Comparison of ENCODE assay signal across 9 cellular contexts in genomic region chr6:30813623-30814136, GRCh38.
DNase-seq lines count a peak whose midpoint lies in the region; ATAC-seq and TF ChIP-seq lines count a peak whose summit lies in the region.
"Had no signal": no experiment of that assay in that cellular context is flagged by ENCODE, and none has a peak within 500 bp of the region (broad histone marks: within the 10 kb centered on the region; RNA-seq: fewer than 3 reads in every experiment).

No MANE protein-coding gene starts in this region.

- peak overlapping the region; percentile 90 for H3K27ac Mint-ChIP-seq in activated CD8-positive, alpha-beta memory T cell treated with anti-CD3 and anti-CD28 coated beads, Interleukin-2, amount 10 ng/mL, durations not matched to agents 7 days and 5 days

- H3K27me3 Mint-ChIP-seq in activated CD8-positive, alpha-beta memory T cell treated with anti-CD3 and anti-CD28 coated beads, Interleukin-2, amount 10 ng/mL, durations not matched to agents 7 days and 5 days: no peaks in the 10 kb centered on the region

- peak; percentile 7 for ATAC-seq in activated CD8-positive, alpha-beta memory T cell treated with anti-CD3 and anti-CD28 coated beads, Interleukin-2, amount 10 ng/mL, durations not matched to agents 7 days and 5 days
- no peak for ATAC-seq in GM21737 (IDR thresholded peaks at IDR 0.05; ENCODE audit: unreplicated experiment)
- ATAC-seq in HG03108 (IDR thresholded peaks at IDR 0.05; ENCODE audit: unreplicated experiment): no peak

- peak overlapping the region; percentile 84 for H3K27ac ChIP-seq in RWPE1
- H3K27ac ChIP-seq in epithelial cell of prostate: peak overlapping the region; percentile 100
- peak overlapping the region in 16 of 21 experiments; percentile 5 to 82 (median 50) for H3K27ac ChIP-seq in skin epidermis

- CTCF ChIA-PET in activated CD8-positive, alpha-beta memory T cell treated with anti-CD3 and anti-CD28 coated beads, Interleukin-2, amount 10 ng/mL, durations not matched to agents 7 days and 5 days (lab: Charles Lee): interaction anchor here (1.1 to 2.5 kb wide), 4 partner anchors 16 to 257 kb away, joined by 3 to 10 read pairs (median 4); no protein-coding TSS in a partner anchor
- CTCF ChIA-PET in RWPE1 (lab: Yijun Ruan, JAX): interaction anchor here (0.9 kb wide), 1 partner anchor 257 kb away, joined by 4 read pairs; no protein-coding TSS in a partner anchor

- H3K4me3 ChIP-seq in skin epidermis: no peak overlapping the region

- peaks cover 68% of the 10 kb centered on the region for H3K4me1 Mint-ChIP-seq in activated CD8-positive, alpha-beta memory T cell treated with anti-CD3 and anti-CD28 coated beads, Interleukin-2, amount 10 ng/mL, durations not matched to agents 7 days and 5 days

- POLR2A ChIA-PET in RWPE1 (lab: Yijun Ruan, JAX; ENCODE audit: low non-redundant PET): no interaction called here

- TF ChIP-seq CTCF in RWPE1 (conservative IDR thresholded peaks at IDR 0.05; ENCODE audit: low read depth): no peak

- peaks cover 4% of the 10 kb centered on the region for H3K9me3 Mint-ChIP-seq in activated CD8-positive, alpha-beta memory T cell treated with anti-CD3 and anti-CD28 coated beads, Interleukin-2, amount 10 ng/mL, durations not matched to agents 7 days and 5 days (ENCODE audit: low read depth)

- no peak overlapping the region for H3K4me3 Mint-ChIP-seq in activated CD8-positive, alpha-beta memory T cell treated with anti-CD3 and anti-CD28 coated beads, Interleukin-2, amount 10 ng/mL, durations not matched to agents 7 days and 5 days

- DNase-seq in activated CD8-positive, alpha-beta memory T cell treated with anti-CD3 and anti-CD28 coated beads, Interleukin-2, amount 10 ng/mL, durations not matched to agents 7 days and 5 days: no peak
- no peak for DNase-seq in activated CD8-positive, alpha-beta memory T cell treated with anti-CD3 and anti-CD28 coated beads, Interleukin-2, amount 50 U/mL, for 4 hours
- no peak for DNase-seq in RWPE1 (ENCODE audit: low spot score)
- DNase-seq in epithelial cell of prostate (ENCODE audit: low read depth, low spot score): no peak
- DNase-seq in GOT3 (lab: John Stamatoyannopoulos, UW): no peak
- DNase-seq: NCI-H1694 treated with DMSO at 0.1 percent for 48 hours had no signal

- H3K36me3 Mint-ChIP-seq in activated CD8-positive, alpha-beta memory T cell treated with anti-CD3 and anti-CD28 coated beads, Interleukin-2, amount 10 ng/mL, durations not matched to agents 7 days and 5 days: peaks cover 30% of the 10 kb centered on the region
